Comparison of ENCODE assay signal across 2 cellular contexts in the genomic region with DNA sequence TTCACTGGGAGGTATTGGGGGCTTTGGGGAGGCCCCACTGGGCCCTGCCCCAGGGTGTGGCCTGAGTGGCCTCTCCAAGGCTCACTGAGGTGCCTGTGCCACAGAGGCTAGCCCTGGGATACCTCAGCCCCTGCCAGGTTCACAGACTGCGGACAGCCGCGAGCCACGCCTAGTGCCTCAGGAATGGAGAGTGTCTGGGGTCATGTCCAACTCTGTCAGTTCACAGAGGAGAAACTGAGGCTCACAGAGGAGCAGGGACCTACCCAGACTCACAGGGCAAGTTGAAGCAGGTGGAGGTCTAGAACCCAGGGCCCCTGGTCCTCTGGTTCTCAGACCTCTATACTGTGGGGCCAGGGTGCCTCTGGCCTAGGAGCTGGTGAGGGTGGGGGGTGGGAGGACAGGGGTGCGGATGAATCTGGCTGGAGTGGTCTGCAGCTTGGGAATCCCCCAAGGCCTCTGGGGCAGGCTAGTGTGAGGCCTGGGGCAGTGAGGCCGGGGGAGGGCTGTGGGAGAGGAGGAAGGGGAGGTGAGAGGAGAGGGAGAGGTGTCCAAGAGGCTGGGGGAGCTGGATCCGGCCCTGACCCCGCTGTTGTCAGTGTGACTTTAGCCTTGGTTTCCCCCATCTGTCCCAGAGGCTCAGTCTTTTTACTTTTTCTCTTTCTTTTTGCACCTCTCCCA.
TF ChIP-seq lines count a peak whose summit lies in the region.

No MANE protein-coding gene starts in this region.

TF ChIP-seq in SK-N-SH, 30 proteins besides CTCF, POLR2A, EP300 and RAD21 (continued from another document):
- no peak for TF ChIP-seq PBX3 (IDR thresholded peaks at IDR 0.05)
- no peak for TF ChIP-seq POLR2AphosphoS5 (IDR thresholded peaks at IDR 0.05; ENCODE audit: low read depth, low read length)
- TF ChIP-seq MXI1 (IDR thresholded peaks at IDR 0.05; ENCODE audit: low read depth, low read length): no peak
- TF ChIP-seq EZH2phosphoT487 (IDR thresholded peaks at IDR 0.05; ENCODE audit: borderline replicate concordance, low read depth): no peak
- TF ChIP-seq, protein P1, sequence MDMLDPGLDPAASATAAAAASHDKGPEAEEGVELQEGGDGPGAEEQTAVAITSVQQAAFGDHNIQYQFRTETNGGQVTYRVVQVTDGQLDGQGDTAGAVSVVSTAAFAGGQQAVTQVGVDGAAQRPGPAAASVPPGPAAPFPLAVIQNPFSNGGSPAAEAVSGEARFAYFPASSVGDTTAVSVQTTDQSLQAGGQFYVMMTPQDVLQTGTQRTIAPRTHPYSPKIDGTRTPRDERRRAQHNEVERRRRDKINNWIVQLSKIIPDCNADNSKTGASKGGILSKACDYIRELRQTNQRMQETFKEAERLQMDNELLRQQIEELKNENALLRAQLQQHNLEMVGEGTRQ (IDR thresholded peaks at IDR 0.05; ENCODE audit: borderline replicate concordance, low read depth, low read length): no peak
- no peak for TF ChIP-seq IRF3 (IDR thresholded peaks at IDR 0.05; ENCODE audit: low read depth, low read length)
- TF ChIP-seq ELF1 (IDR thresholded peaks at IDR 0.05): no peak
- TF ChIP-seq YY1 (IDR thresholded peaks at IDR 0.05; ENCODE audit: low read depth): no peak
- no peak for TF ChIP-seq GABPA (IDR thresholded peaks at IDR 0.05; ENCODE audit: low read depth)
- TF ChIP-seq RCOR1 (IDR thresholded peaks at IDR 0.05; ENCODE audit: low read length): no peak
- TF ChIP-seq, protein P2, sequence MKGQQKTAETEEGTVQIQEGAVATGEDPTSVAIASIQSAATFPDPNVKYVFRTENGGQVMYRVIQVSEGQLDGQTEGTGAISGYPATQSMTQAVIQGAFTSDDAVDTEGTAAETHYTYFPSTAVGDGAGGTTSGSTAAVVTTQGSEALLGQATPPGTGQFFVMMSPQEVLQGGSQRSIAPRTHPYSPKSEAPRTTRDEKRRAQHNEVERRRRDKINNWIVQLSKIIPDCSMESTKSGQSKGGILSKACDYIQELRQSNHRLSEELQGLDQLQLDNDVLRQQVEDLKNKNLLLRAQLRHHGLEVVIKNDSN (IDR thresholded peaks at IDR 0.05; ENCODE audit: borderline replicate concordance, low read depth): no peak
- no peak for TF ChIP-seq RFX5 (IDR thresholded peaks at IDR 0.05; ENCODE audit: low read length)

TF ChIP-seq in SK-N-SH treated with all-trans-retinoic acid at 6 μM for 48 hours, 23 proteins besides CTCF, POLR2A, EP300 and RAD21 (continued from another document):
- TF ChIP-seq CSRNP3 (CRISPR knock-in tag; IDR thresholded peaks at IDR 0.05): no peak
- TF ChIP-seq SNAI2 (CRISPR knock-in tag; IDR thresholded peaks at IDR 0.05): no peak
- TF ChIP-seq, protein P3, sequence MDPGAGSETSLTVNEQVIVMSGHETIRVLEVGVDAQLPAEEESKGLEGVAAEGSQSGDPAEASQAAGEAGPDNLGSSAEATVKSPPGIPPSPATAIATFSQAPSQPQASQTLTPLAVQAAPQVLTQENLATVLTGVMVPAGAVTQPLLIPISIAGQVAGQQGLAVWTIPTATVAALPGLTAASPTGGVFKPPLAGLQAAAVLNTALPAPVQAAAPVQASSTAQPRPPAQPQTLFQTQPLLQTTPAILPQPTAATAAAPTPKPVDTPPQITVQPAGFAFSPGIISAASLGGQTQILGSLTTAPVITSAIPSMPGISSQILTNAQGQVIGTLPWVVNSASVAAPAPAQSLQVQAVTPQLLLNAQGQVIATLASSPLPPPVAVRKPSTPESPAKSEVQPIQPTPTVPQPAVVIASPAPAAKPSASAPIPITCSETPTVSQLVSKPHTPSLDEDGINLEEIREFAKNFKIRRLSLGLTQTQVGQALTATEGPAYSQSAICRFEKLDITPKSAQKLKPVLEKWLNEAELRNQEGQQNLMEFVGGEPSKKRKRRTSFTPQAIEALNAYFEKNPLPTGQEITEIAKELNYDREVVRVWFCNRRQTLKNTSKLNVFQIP (CRISPR knock-in tag; IDR thresholded peaks at IDR 0.05; ENCODE audit: borderline replicate concordance, low read depth): no peak
- TF ChIP-seq OSR1 (CRISPR knock-in tag; IDR thresholded peaks at IDR 0.05): no peak
- no peak for TF ChIP-seq CREB5 (CRISPR knock-in tag; IDR thresholded peaks at IDR 0.05; ENCODE audit: low read depth)
- no peak for TF ChIP-seq PPARA (CRISPR knock-in tag; IDR thresholded peaks at IDR 0.05; ENCODE audit: borderline replicate concordance)
- no peak for TF ChIP-seq ARNTL (CRISPR knock-in tag; IDR thresholded peaks at IDR 0.05; ENCODE audit: borderline replicate concordance, low read depth)
- no peak for TF ChIP-seq GLIS3 (CRISPR knock-in tag; IDR thresholded peaks at IDR 0.05)
- TF ChIP-seq, protein P4, sequence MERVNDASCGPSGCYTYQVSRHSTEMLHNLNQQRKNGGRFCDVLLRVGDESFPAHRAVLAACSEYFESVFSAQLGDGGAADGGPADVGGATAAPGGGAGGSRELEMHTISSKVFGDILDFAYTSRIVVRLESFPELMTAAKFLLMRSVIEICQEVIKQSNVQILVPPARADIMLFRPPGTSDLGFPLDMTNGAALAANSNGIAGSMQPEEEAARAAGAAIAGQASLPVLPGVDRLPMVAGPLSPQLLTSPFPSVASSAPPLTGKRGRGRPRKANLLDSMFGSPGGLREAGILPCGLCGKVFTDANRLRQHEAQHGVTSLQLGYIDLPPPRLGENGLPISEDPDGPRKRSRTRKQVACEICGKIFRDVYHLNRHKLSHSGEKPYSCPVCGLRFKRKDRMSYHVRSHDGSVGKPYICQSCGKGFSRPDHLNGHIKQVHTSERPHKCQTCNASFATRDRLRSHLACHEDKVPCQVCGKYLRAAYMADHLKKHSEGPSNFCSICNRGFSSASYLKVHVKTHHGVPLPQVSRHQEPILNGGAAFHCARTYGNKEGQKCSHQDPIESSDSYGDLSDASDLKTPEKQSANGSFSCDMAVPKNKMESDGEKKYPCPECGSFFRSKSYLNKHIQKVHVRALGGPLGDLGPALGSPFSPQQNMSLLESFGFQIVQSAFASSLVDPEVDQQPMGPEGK (CRISPR knock-in tag; IDR thresholded peaks at IDR 0.05; ENCODE audit: borderline replicate concordance): no peak
- TF ChIP-seq, protein P5, sequence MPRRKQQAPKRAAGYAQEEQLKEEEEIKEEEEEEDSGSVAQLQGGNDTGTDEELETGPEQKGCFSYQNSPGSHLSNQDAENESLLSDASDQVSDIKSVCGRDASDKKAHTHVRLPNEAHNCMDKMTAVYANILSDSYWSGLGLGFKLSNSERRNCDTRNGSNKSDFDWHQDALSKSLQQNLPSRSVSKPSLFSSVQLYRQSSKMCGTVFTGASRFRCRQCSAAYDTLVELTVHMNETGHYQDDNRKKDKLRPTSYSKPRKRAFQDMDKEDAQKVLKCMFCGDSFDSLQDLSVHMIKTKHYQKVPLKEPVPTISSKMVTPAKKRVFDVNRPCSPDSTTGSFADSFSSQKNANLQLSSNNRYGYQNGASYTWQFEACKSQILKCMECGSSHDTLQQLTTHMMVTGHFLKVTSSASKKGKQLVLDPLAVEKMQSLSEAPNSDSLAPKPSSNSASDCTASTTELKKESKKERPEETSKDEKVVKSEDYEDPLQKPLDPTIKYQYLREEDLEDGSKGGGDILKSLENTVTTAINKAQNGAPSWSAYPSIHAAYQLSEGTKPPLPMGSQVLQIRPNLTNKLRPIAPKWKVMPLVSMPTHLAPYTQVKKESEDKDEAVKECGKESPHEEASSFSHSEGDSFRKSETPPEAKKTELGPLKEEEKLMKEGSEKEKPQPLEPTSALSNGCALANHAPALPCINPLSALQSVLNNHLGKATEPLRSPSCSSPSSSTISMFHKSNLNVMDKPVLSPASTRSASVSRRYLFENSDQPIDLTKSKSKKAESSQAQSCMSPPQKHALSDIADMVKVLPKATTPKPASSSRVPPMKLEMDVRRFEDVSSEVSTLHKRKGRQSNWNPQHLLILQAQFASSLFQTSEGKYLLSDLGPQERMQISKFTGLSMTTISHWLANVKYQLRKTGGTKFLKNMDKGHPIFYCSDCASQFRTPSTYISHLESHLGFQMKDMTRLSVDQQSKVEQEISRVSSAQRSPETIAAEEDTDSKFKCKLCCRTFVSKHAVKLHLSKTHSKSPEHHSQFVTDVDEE (CRISPR knock-in tag; IDR thresholded peaks at IDR 0.05): no peak
- no peak for TF ChIP-seq ZNF565 (CRISPR knock-in tag; conservative IDR thresholded peaks at IDR 0.05; ENCODE audit: low read depth)
- TF ChIP-seq TOX (CRISPR knock-in tag; IDR thresholded peaks at IDR 0.05; ENCODE audit: borderline replicate concordance): no peak
TF ChIP-seq in SK-N-SH treated with all-trans-retinoic acid at 6 μM for 48 hours: peak in this region for 0.
